ENCODE assay signal across 8 cellular contexts in genomic region chr18:9612215-9612830, GRCh38. TPM values are rescaled to one million over a fixed set of nuclear protein-coding genes. Genes with fewer than 3 reads are reported as not detected.
DNase-seq lines count a peak whose midpoint lies in the region; ATAC-seq, FAIRE-seq and TF ChIP-seq lines count a peak whose summit lies in the region.

No MANE protein-coding gene starts in this region.

- no peak for TF ChIP-seq POLR2A in GM12891 (IDR thresholded peaks at IDR 0.05; ENCODE audit: low read depth, low read length)

- peak; percentile 90 for TF ChIP-seq CTCF in HL-60 (IDR thresholded peaks at IDR 0.05; ENCODE audit: insufficient read depth, low read length)
- peak; percentile 69 for TF ChIP-seq CTCF in fibroblast of villous mesenchyme (IDR thresholded peaks at IDR 0.05; ENCODE audit: insufficient read depth, low read depth, low read length)

- no peak for ATAC-seq in GM21381 (IDR thresholded peaks at IDR 0.05; ENCODE audit: unreplicated experiment)

- DNase-seq in GM12891 (ENCODE audit: insufficient read length, low spot score) (no peak), HL-60 (ENCODE audit: low read depth in 1 of 2, low spot score in 1 of 2) (peak; percentile 41 to 67), NCI-H82 (lab: John Stamatoyannopoulos, UW) (peak; percentile 64), activated T-helper 1 cell treated with Interleukin-2 at 50 U/mL for 16 hours (ENCODE audit: low read depth) (peak; percentile 1), fibroblast of villous mesenchyme (ENCODE audit: low read depth) (peak; percentile 53), occipital lobe (lab: John Stamatoyannopoulos, UW) (peak; percentile 3)

- H3K27ac ChIP-seq in ACC112 (ENCODE audit: low read depth, low read length) (peak overlapping the region; percentile 90), HL-60 (replicated peaks) (no peak overlapping the region)

- peaks cover 11% of the 10 kb centered on the region; the same call in 1 of the 2 replicates for H3K36me3 ChIP-seq in ACC112 (ENCODE audit: insufficient read depth, low read length)

- no peaks in the 10 kb centered on the region for H3K27me3 ChIP-seq in ACC112 (ENCODE audit: insufficient read depth, low read length)
- H3K27me3 ChIP-seq in HL-60 (ENCODE audit: insufficient read depth, poor library complexity, severe bottlenecking): no peaks in the 10 kb centered on the region

- H3K79me2 ChIP-seq in ACC112 (ENCODE audit: control insufficient read depth, insufficient read depth, low read length, unreplicated experiment): peaks cover 83% of the 10 kb centered on the region

- peaks cover 62% of the 10 kb centered on the region for H3K4me1 ChIP-seq in ACC112 (ENCODE audit: control insufficient read depth, insufficient read depth, low read length, unreplicated experiment)

- H3K4me3 ChIP-seq in ACC112 (ENCODE audit: low read depth, low read length): peak overlapping the region; percentile 97
- H3K4me3 ChIP-seq in HL-60 (replicated peaks; ENCODE audit: insufficient read depth, low read length): no peak overlapping the region
- H3K4me3 ChIP-seq in fibroblast of villous mesenchyme (ENCODE audit: low read depth, low read length): peak overlapping the region; percentile 89

- FAIRE-seq in GM12891 (lab: Jason Lieb, UNC): peak; percentile 60

- no peak overlapping the region for H2AFZ ChIP-seq in ACC112 (ENCODE audit: low read length, unreplicated experiment)

TF ChIP-seq in GM12891, 5 proteins besides CTCF, POLR2A, EP300 and RAD21:
- TF ChIP-seq PAX5 (IDR thresholded peaks at IDR 0.05; ENCODE audit: insufficient read depth, low read length, severe bottlenecking): no peak
- TF ChIP-seq SPI1 (IDR thresholded peaks at IDR 0.05; ENCODE audit: low read depth, low read length): no peak
- no peak for TF ChIP-seq POLR2AphosphoS5 (IDR thresholded peaks at IDR 0.05; ENCODE audit: low read depth, low read length)
- no peak for TF ChIP-seq POU2F2 (IDR thresholded peaks at IDR 0.05; ENCODE audit: low read depth, low read length)
- TF ChIP-seq TAF1 (IDR thresholded peaks at IDR 0.05; ENCODE audit: low read depth, low read length): no peak

RNA-seq across cellular contexts. Expression of gene PPP4R1, which starts 2.0 kb away (rescaled TPM):
- 14.3 TPM for polyA plus RNA-seq in GM12891 (2012; ENCODE audit: low read depth, missing spikeins)
- total RNA-seq in fibroblast of villous mesenchyme (99.2 and 136 TPM in 2 replicates), occipital lobe (149 TPM)
